Comparison of ENCODE assay signal across 9 cellular contexts in genomic region chr3:138687236-138687635, GRCh38.
DNase-seq lines count a peak whose midpoint lies in the region; ATAC-seq and TF ChIP-seq lines count a peak whose summit lies in the region.
"Had no signal": no experiment of that assay in that cellular context is flagged by ENCODE, and none has a peak within 500 bp of the region (broad histone marks: within the 10 kb centered on the region; RNA-seq: fewer than 3 reads in every experiment).

No MANE protein-coding gene starts in this region.

- peak overlapping the region; percentile 39 for H3K9ac ChIP-seq in KMS-11

- H2AFZ ChIP-seq in KMS-11 (ENCODE audit: low read depth) = no peak overlapping the region

- ATAC-seq in GM18519 (IDR thresholded peaks at IDR 0.05; ENCODE audit: low FRiP score, unreplicated experiment) (peak; percentile 21), GM21825 (IDR thresholded peaks at IDR 0.05; ENCODE audit: unreplicated experiment) (peak; percentile 15)
- ATAC-seq: left ventricle myocardium superior had no signal

- no peak for TF ChIP-seq CTCF in KMS-11 (conservative IDR thresholded peaks at IDR 0.05; ENCODE audit: low read depth, low read length)

- no peaks in the 10 kb centered on the region for H3K79me2 ChIP-seq in KMS-11 (ENCODE audit: insufficient read depth, low read depth)

- peak overlapping the region; percentile 88 for H3K27ac ChIP-seq in KMS-11

- H3K36me3 ChIP-seq in KMS-11 (ENCODE audit: insufficient read depth) = no peaks in the 10 kb centered on the region

- H3K27me3 ChIP-seq in KMS-11 (ENCODE audit: insufficient read depth, low read depth) = no peaks in the 10 kb centered on the region

- H3K4me3 ChIP-seq in KMS-11 (IDR thresholded peaks at IDR 0.05; ENCODE audit: insufficient read depth, low read depth, low read length) = peak overlapping the region; percentile 77

- H3K4me1 ChIP-seq in KMS-11 (ENCODE audit: low read depth, poor library complexity, severe bottlenecking) = peaks cover 79% of the 10 kb centered on the region

- peak overlapping the region; percentile 71 for H3K4me2 ChIP-seq in KMS-11

- H4K20me1 ChIP-seq in KMS-11 (ENCODE audit: insufficient read depth) = no peaks in the 10 kb centered on the region

- peak; percentile 13 for DNase-seq in kidney tubule cell (ENCODE audit: low spot score)
- no peak for DNase-seq in NCI-H510A treated with DMSO at 0.1 percent for 48 hours (lab: John Stamatoyannopoulos, UW)
- no peak for DNase-seq in NCI-H226
- DNase-seq in activated naive CD4-positive, alpha-beta T cell treated with Interleukin-2 at 50 U/mL for 16 hours = no peak
- DNase-seq in cardiac septum (ENCODE audit: low spot score) = no peak
- DNase-seq: left ventricle myocardium superior had no signal

- intact Hi-C loops in cardiac septum (cut with DNase I) = no loop called here
